9 cellular contexts compared by ENCODE assay signal in the genomic region with DNA sequence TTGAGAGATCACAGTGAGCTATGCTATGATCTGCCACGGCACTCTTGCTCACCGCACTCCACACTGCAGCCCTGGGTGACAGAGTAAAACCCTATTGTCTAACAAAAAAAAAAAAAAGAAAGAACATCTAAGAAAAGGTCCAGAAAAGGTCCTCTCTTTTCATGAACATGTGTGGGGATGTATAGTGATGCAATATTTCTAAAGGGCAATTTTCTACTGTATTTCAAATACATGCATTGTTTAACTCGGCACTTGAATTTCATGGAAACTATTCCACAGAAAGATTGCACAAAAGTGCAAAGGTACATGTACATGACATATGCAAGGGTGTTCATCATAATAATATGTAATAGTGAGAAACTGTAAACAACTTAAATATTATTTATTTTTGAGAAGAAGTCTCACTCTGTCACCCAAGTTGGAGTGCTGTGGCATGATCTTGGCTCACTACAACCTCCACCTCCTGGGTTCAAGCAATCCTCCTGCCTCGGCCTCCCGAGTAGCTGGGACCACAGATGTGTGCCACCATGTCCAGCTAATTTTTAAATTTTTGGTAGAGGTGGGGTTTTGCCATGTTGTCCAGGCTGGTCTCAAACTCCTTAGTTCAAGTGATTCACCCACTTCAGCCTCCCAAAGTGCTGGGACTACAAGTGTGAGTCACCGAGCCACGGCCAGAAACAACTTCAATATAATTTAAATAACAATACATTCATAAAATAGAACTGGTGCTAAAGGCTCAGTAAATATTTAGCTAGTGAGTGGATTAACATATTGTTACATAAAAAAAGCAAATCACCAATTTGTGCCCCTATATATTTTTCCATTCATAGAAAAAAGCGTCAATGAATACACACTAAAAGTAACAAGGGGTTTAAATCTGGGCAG. TPM values are rescaled to one million over a fixed set of nuclear protein-coding genes. Genes with fewer than 3 reads are reported as not detected.
DNase-seq lines count a peak whose midpoint lies in the region; ATAC-seq, FAIRE-seq and TF ChIP-seq lines count a peak whose summit lies in the region.
"Had no signal": no experiment of that assay in that cellular context is flagged by ENCODE, and none has a peak within 500 bp of the region (broad histone marks: within the 10 kb centered on the region; RNA-seq: fewer than 3 reads in every experiment).

No MANE protein-coding gene starts in this region.

- CTCF ChIA-PET in K562 (lab: Yijun Ruan, JAX; ENCODE audit: low intra/inter-chr PET ratio) = interaction anchor here (0.8 kb wide), 1 partner anchor 216 kb away, joined by 3 read pairs; no protein-coding TSS in a partner anchor
- CTCF ChIA-PET in CD8-positive, alpha-beta T cell (lab: Charles Lee) = interaction anchor here (0.6 to 2.5 kb wide), 10 partner anchors 10 to 28 kb away, joined by 3 to 22 read pairs (median 4); partner anchors contain the start of genes LDB1 and NOLC1

- intact Hi-C loops in K562 (cut with micrococcal nuclease) = loop anchor here (1.0 kb wide), 1 partner anchor 21 kb away; the partner anchor contains the start of gene NOLC1
- intact Hi-C loops in CD8-positive, alpha-beta T cell (cut with DNase I, micrococcal nuclease) = loop anchor here (1.0 to 10.0 kb wide), 18 partner anchors 10 to 785 kb away; partner anchors contain the start of genes ARMH3 (in 2 of the 2), NOLC1 (in 2 of the 2), ARL3 (in 1 of the 2) and BTRC (in 1 of the 2)

- H2AK5ac ChIP-seq in neuronal stem cell (ENCODE audit: low read depth, low read length) = no peak overlapping the region

- H3K4me2 ChIP-seq in Karpas-422 (ENCODE audit: low read depth, low read length, poor library complexity, severe bottlenecking) (peak overlapping the region; percentile 73), K562 (ENCODE audit: insufficient read depth, low read length) (no peak overlapping the region), neuronal stem cell (ENCODE audit: insufficient read depth, low read length, poor library complexity, severe bottlenecking) (no peak overlapping the region)

- H3K23ac ChIP-seq in neuronal stem cell (ENCODE audit: low read depth, low read length, poor library complexity) = no peak overlapping the region

- H3K36me3 ChIP-seq in Karpas-422 (ENCODE audit: insufficient read depth, low read length) (no peaks in the 10 kb centered on the region; the same call in 1 of the 2 replicates), K562 (ENCODE audit: control insufficient read depth, insufficient read depth, low read length) (peaks cover 21% of the 10 kb centered on the region), neuronal stem cell (replicated peaks in 1 of 2; ENCODE audit: control insufficient read depth in 2 of 2, insufficient read depth in 2 of 2, low read length in 2 of 2) (peaks cover 0 to 11% of the 10 kb centered on the region in 2 donors)
- H3K36me3 ChIP-seq in CD8-positive, alpha-beta T cell (ENCODE audit: insufficient read depth, low read length) = no peaks in the 10 kb centered on the region

- WGBS in K562 (ENCODE audit: insufficient coverage, low coverage, missing lambda C conversion rate) = 73% methylated on average over 8 of the region's 8 CpGs
- WGBS in neuronal stem cell (ENCODE audit: extremely low coverage in 2 of 2, insufficient read length in 2 of 2, insufficient replicate concordance in 1 of 2), 2 donors = no CpG with 5 or more reads among the region's 8 CpGs

- peak overlapping the region; percentile 61 for H3K9ac ChIP-seq in Karpas-422 (ENCODE audit: low read length)
- peak overlapping the region in 1 of 2 experiments; percentile 94; a peak in 1 of 4 replicates for H3K9ac ChIP-seq in K562 (ENCODE audit: insufficient read depth in 1 of 2, low read depth in 2 of 2, low read length in 2 of 2)
- no peak overlapping the region for H3K9ac ChIP-seq in neuronal stem cell (ENCODE audit: low read depth, low read length, poor library complexity)

- no peak overlapping the region for H2BK5ac ChIP-seq in neuronal stem cell (ENCODE audit: low read length)

- no peaks in the 10 kb centered on the region for H3K9me3 Mint-ChIP-seq in CD8-positive, alpha-beta T cell

- no peaks in the 10 kb centered on the region for H3K9me3 ChIP-seq in Karpas-422 (ENCODE audit: low read length)
- 0 out of 2 replicates have a peak, but pooled peaks cover 2% of the 10 kb centered on the region for H3K9me3 ChIP-seq in K562 (replicated peaks; ENCODE audit: control insufficient read depth, insufficient read depth, low read depth, low read length)
- no peaks in the 10 kb centered on the region for H3K9me3 ChIP-seq in neuronal stem cell (replicated peaks in 1 of 2; ENCODE audit: control insufficient read depth in 2 of 2, insufficient read depth in 1 of 2, low read depth in 1 of 2, low read length in 2 of 2)
- no peaks in the 10 kb centered on the region for H3K9me3 ChIP-seq in CD8-positive, alpha-beta T cell (ENCODE audit: low read length)

- no peak overlapping the region for H2BK15ac ChIP-seq in neuronal stem cell (ENCODE audit: low read length)

- ATAC-seq in K562 = no peak
- no peak for ATAC-seq in CD8-positive, alpha-beta T cell
- ATAC-seq in left lobe of liver = no peak

- H4K20me1 ChIP-seq in Karpas-422 (ENCODE audit: insufficient read depth, low read depth, low read length) (no peaks in the 10 kb centered on the region; the same call in 1 of the 2 replicates), K562 (replicated peaks; ENCODE audit: control insufficient read depth, insufficient read depth, low read length) (peaks cover 12% of the 10 kb centered on the region; the same call in 1 of the 2 replicates)

- H4K91ac ChIP-seq in neuronal stem cell (ENCODE audit: low read depth, low read length, poor library complexity) = no peak overlapping the region

- TF ChIP-seq CTCF in K562 (IDR thresholded peaks at IDR 0.05 in 2 of 3, conservative IDR thresholded peaks at IDR 0.05 in 1 of 3; ENCODE audit: insufficient read depth in 2 of 3, low read depth in 1 of 3, low read length in 3 of 3) = no peak
- TF ChIP-seq CTCF in CD8-positive, alpha-beta T cell (IDR thresholded peaks at IDR 0.05) = no peak

- no peak for FAIRE-seq in K562 (lab: Jason Lieb, UNC)
- FAIRE-seq: islet of Langerhans had no signal

- H3K4me3 Mint-ChIP-seq in CD8-positive, alpha-beta T cell = no peak overlapping the region

- no peaks in the 10 kb centered on the region for H3K9me2 ChIP-seq in Karpas-422 (replicated peaks; ENCODE audit: insufficient read depth, low read length)

- DNase-seq in DMS53 treated with DMSO at 0.1 percent for 48 hours (lab: John Stamatoyannopoulos, UW; ENCODE audit: unreplicated experiment) (peak; percentile 64), Karpas-422 (no peak), K562 (ENCODE audit: extremely low read depth in 1 of 4, low spot score in 3 of 4) (no peak), neuronal stem cell (ENCODE audit: low spot score) (no peak), NAMALWA (ENCODE audit: low spot score) (no peak), left lobe of liver (ENCODE audit: low spot score) (no peak)
- DNase-seq in CD8-positive, alpha-beta T cell = no peak
- DNase-seq: retina had no signal

- H2AFZ ChIP-seq in Karpas-422 (ENCODE audit: low read length) (peak overlapping the region; percentile 94), K562 (ENCODE audit: low read depth, low read length) (peak overlapping the region; percentile 99), neuronal stem cell (ENCODE audit: low read length) (peak overlapping the region; percentile 83)

- no peak for TF ChIP-seq POLR2A in K562 (conservative IDR thresholded peaks at IDR 0.05)

- in situ Hi-C loops in K562 (cut with MboI) = no loop called here

- TF ChIP-seq RAD21 in K562 (CRISPR knock-in tag; conservative IDR thresholded peaks at IDR 0.05 in 1 of 2, IDR thresholded peaks at IDR 0.05 in 1 of 2) = no peak

- peaks cover 5% of the 10 kb centered on the region for H3K9me1 ChIP-seq in K562 (ENCODE audit: control insufficient read depth, insufficient read depth, low read length)

- peaks cover 20% of the 10 kb centered on the region for H3K4me1 ChIP-seq in Karpas-422 (ENCODE audit: low read length)
- H3K4me1 ChIP-seq in K562 (replicated peaks in 1 of 2; ENCODE audit: control insufficient read depth in 2 of 2, insufficient read depth in 2 of 2, low read length in 2 of 2) = peaks cover 18 to 24% of the 10 kb centered on the region in 2 experiments; a peak in 4 of 5 replicates
- peaks cover 4 to 5% of the 10 kb centered on the region in 2 donors for H3K4me1 ChIP-seq in neuronal stem cell (ENCODE audit: control insufficient read depth in 2 of 2, insufficient read depth in 1 of 2, low read depth in 1 of 2, low read length in 2 of 2)
- peaks cover 26% of the 10 kb centered on the region for H3K4me1 ChIP-seq in CD8-positive, alpha-beta T cell (ENCODE audit: insufficient read depth, low read length)

- no peak for TF ChIP-seq EP300 in K562 (IDR thresholded peaks at IDR 0.05; ENCODE audit: low read length)

- H3K4me3 ChIP-seq in Karpas-422 (ENCODE audit: low read length) (no peak overlapping the region), K562 (no peak overlapping the region), neuronal stem cell (ENCODE audit: low read length in 2 of 2) (no peak overlapping the region)
- H3K4me3 ChIP-seq in CD8-positive, alpha-beta T cell (ENCODE audit: low read depth, low read length) = no peak overlapping the region

- no TSS peak for BruUV-seq in K562 (replicated peaks; lab: Mats Ljungman, UMichigan)

- no peak overlapping the region for H3K27ac Mint-ChIP-seq in CD8-positive, alpha-beta T cell

- no peak overlapping the region for H2BK120ac ChIP-seq in neuronal stem cell (ENCODE audit: low read depth, low read length)

- H4K8ac ChIP-seq in neuronal stem cell (ENCODE audit: low read depth, low read length) = no peak overlapping the region

- POLR2A ChIA-PET in K562 (lab: Yijun Ruan, JAX) = interaction anchor here (0.7 to 2.5 kb wide), 4 partner anchors 8 to 328 kb away, joined by 3 to 16 read pairs (median 4); no protein-coding TSS in a partner anchor
- POLR2A ChIA-PET in CD8-positive, alpha-beta T cell (lab: Charles Lee) = interaction anchor here (0.8 to 2.0 kb wide), 9 partner anchors 8 to 265 kb away, joined by 3 to 7 read pairs (median 5); partner anchors contain the start of gene NOLC1

- peaks cover 37% of the 10 kb centered on the region for H3K4me1 Mint-ChIP-seq in CD8-positive, alpha-beta T cell (ENCODE audit: low read depth)

- H3K79me1 ChIP-seq in neuronal stem cell (ENCODE audit: low read depth, low read length) = peaks cover 7% of the 10 kb centered on the region

- H3K79me2 ChIP-seq in Karpas-422 (ENCODE audit: low read length) = peaks cover 36% of the 10 kb centered on the region
- peaks cover 42% of the 10 kb centered on the region for H3K79me2 ChIP-seq in K562 (ENCODE audit: control insufficient read depth, insufficient read depth, low read length)

- no peak overlapping the region for H2BK12ac ChIP-seq in neuronal stem cell (ENCODE audit: low read length)

- H3K27me3 Mint-ChIP-seq in CD8-positive, alpha-beta T cell (ENCODE audit: low read depth) = no peaks in the 10 kb centered on the region

- H3K27me3 ChIP-seq in Karpas-422 (ENCODE audit: low read length) (no peaks in the 10 kb centered on the region), K562 (ENCODE audit: control insufficient read depth in 2 of 2, insufficient read depth in 2 of 2, low read length in 2 of 2) (no peaks in the 10 kb centered on the region), neuronal stem cell (ENCODE audit: control insufficient read depth in 3 of 3, insufficient read depth in 3 of 3, low read depth in 1 of 3, low read length in 3 of 3) (no peaks in the 10 kb centered on the region)
- H3K27me3 ChIP-seq in CD8-positive, alpha-beta T cell (ENCODE audit: insufficient read depth, low read length) = no peaks in the 10 kb centered on the region

- no peak overlapping the region for H3K4ac ChIP-seq in neuronal stem cell (ENCODE audit: low read length)

- H3K14ac ChIP-seq in neuronal stem cell (ENCODE audit: low read length) = no peak overlapping the region

- H3K18ac ChIP-seq in neuronal stem cell (ENCODE audit: low read length) = no peak overlapping the region

- peaks cover 11% of the 10 kb centered on the region for H3K36me3 Mint-ChIP-seq in CD8-positive, alpha-beta T cell

- peak overlapping the region; percentile 39; the same call in 1 of the 2 replicates for H3K27ac ChIP-seq in Karpas-422 (ENCODE audit: low read length)
- peak overlapping the region; percentile 91; the same call in 1 of the 3 replicates for H3K27ac ChIP-seq in K562 (ENCODE audit: extremely low read depth, low read depth, low read length)
- no peak overlapping the region for H3K27ac ChIP-seq in neuronal stem cell (replicated peaks; ENCODE audit: low read length)
- no peak overlapping the region for H3K27ac ChIP-seq in CD8-positive, alpha-beta T cell (ENCODE audit: low read depth, low read length)

RNA-seq across cellular contexts. Expression of gene PPRC1, which starts 1.3 kb away (rescaled TPM):
- total RNA-seq in Karpas-422 (2014; rRNA removed; shearing (Covaris generic); ENCODE audit: low replicate concordance) = 8.6 and 10.2 TPM in 2 replicates
- 77.8 and 159 TPM in 2 replicates for total RNA-seq in K562 (2011; cell fraction: chromatin; rRNA removed; ENCODE audit: low replicate concordance)
- 67.4 and 76.5 TPM in 2 replicates for total RNA-seq in K562 (2011; cell fraction: nucleolus; rRNA removed)
- total RNA-seq in K562 (2011; cell fraction: nucleoplasm; rRNA removed) = 77.6 and 87.0 TPM in 2 replicates
- 11.8 and 16.8 TPM in 2 replicates for total RNA-seq in K562 (2014; rRNA removed)
- total RNA-seq in K562 (2014; rRNA removed; fragmentation: Illumina TruSeq; extraction: Trizol) = 13.4 and 16.2 TPM in 2 replicates
- 16.2 and 17.0 TPM in 2 replicates for total RNA-seq in K562 (2015; rRNA removed; fragmentation: Illumina TruSeq; extraction: Trizol)
- 43.1 and 44.0 TPM in 2 replicates for total RNA-seq in K562 (2021)
- 13.6 and 21.6 TPM in 2 replicates for polyA plus RNA-seq in K562 (2011; rRNA removed)
- polyA plus RNA-seq in K562 (2011; cell fraction: cytosol; rRNA removed) = 13.9 and 15.5 TPM in 2 replicates
- polyA plus RNA-seq in K562 (2011; cell fraction: nucleus; rRNA removed) = 46.7 and 61.2 TPM in 2 replicates
- 19.6 and 31.0 TPM in 2 replicates for polyA plus RNA-seq in K562 (2012)
- 44.0 and 47.1 TPM in 2 replicates for polyA plus RNA-seq in K562 (2014; fragmentation: Illumina TruSeq; extraction: Trizol)
- 1 to 10 TPM; 8.5 to 9.0 TPM for polyA plus RNA-seq in K562 (2014; fragmentation: Nextera tagmentation; extraction: Ambion mirVana)
- polyA plus RNA-seq in K562 (2014; rRNA removed) = 24.1 and 27.4 TPM in 2 replicates
- 25.9 and 29.7 TPM in 2 replicates for polyA minus RNA-seq in K562 (2011; rRNA and poly(A)+ RNA removed)
- polyA minus RNA-seq in K562 (2011; cell fraction: cytosol; rRNA and poly(A)+ RNA removed) = 27.4 and 28.0 TPM in 2 replicates
- 22.3 and 23.7 TPM in 2 replicates for polyA minus RNA-seq in K562 (2011; cell fraction: nucleus; rRNA and poly(A)+ RNA removed)
- polyA plus RNA-seq in neuronal stem cell (2013, experiment 1 of 2) = 19.0 TPM
- 19.9 TPM for polyA plus RNA-seq in neuronal stem cell (2013, experiment 2 of 2)
- total RNA-seq in CD8-positive, alpha-beta T cell = 10 to 100 TPM; 35.2 to 38.5 TPM
- total RNA-seq in left lobe of liver = 6.9 TPM

RNA-seq across cellular contexts. Expression of gene LDB1, which starts 11.4 kb away (rescaled TPM):
- 24.7 and 34.5 TPM in 2 replicates for total RNA-seq in Karpas-422 (2014; rRNA removed; shearing (Covaris generic); ENCODE audit: low replicate concordance)
- total RNA-seq in K562 (2011; cell fraction: chromatin; rRNA removed; ENCODE audit: low replicate concordance) = 255 and 520 TPM in 2 replicates
- total RNA-seq in K562 (2011; cell fraction: nucleolus; rRNA removed) = 309 and 317 TPM in 2 replicates
- 210 and 273 TPM in 2 replicates for total RNA-seq in K562 (2011; cell fraction: nucleoplasm; rRNA removed)
- total RNA-seq in K562 (2014; rRNA removed) (73.2 and 86.2 TPM in 2 replicates), K562 (2014; rRNA removed; fragmentation: Illumina TruSeq; extraction: Trizol) (46.5 and 57.1 TPM in 2 replicates), K562 (2015; rRNA removed; fragmentation: Illumina TruSeq; extraction: Trizol) (105 and 107 TPM in 2 replicates), K562 (2021) (120 and 136 TPM in 2 replicates), left lobe of liver (15.8 TPM)
- polyA plus RNA-seq in K562 (2011; rRNA removed) (137 and 167 TPM in 2 replicates), K562 (2014; fragmentation: Illumina TruSeq; extraction: Trizol) (133 and 137 TPM in 2 replicates), K562 (2014; fragmentation: Nextera tagmentation; extraction: Ambion mirVana) (1 to 10 TPM; 1.9 TPM), K562 (2014; rRNA removed) (111 and 117 TPM in 2 replicates)
- 165 and 219 TPM in 2 replicates for polyA plus RNA-seq in K562 (2011; cell fraction: cytosol; rRNA removed)
- polyA plus RNA-seq in K562 (2011; cell fraction: nucleus; rRNA removed) = 807 and 1,010 TPM in 2 replicates
- polyA plus RNA-seq in K562 (2012) = 90.4 and 133 TPM in 2 replicates
- 102 and 187 TPM in 2 replicates for polyA minus RNA-seq in K562 (2011; rRNA and poly(A)+ RNA removed)
- polyA minus RNA-seq in K562 (2011; cell fraction: cytosol; rRNA and poly(A)+ RNA removed) = 80.4 and 97.7 TPM in 2 replicates
- 105 and 141 TPM in 2 replicates for polyA minus RNA-seq in K562 (2011; cell fraction: nucleus; rRNA and poly(A)+ RNA removed)
- 88.5 TPM for polyA plus RNA-seq in neuronal stem cell (2013, experiment 1 of 2)
- polyA plus RNA-seq in neuronal stem cell (2013, experiment 2 of 2) = 86.1 TPM
- 100 to 1,000 TPM; 113 to 124 TPM for total RNA-seq in CD8-positive, alpha-beta T cell

RNA-seq across cellular contexts. Expression of gene NOLC1, which starts 20.7 kb away (rescaled TPM):
- 22.6 and 37.6 TPM in 2 replicates for total RNA-seq in Karpas-422 (2014; rRNA removed; shearing (Covaris generic); ENCODE audit: low replicate concordance)
- total RNA-seq in K562 (2011; cell fraction: chromatin; rRNA removed; ENCODE audit: low replicate concordance) = 57.7 and 71.1 TPM in 2 replicates
- 38.7 and 40.0 TPM in 2 replicates for total RNA-seq in K562 (2011; cell fraction: nucleolus; rRNA removed)
- total RNA-seq in K562 (2011; cell fraction: nucleoplasm; rRNA removed) = 43.8 and 54.6 TPM in 2 replicates
- total RNA-seq in K562 (2014; rRNA removed) (165 TPM in 2 replicates), K562 (2014; rRNA removed; fragmentation: Illumina TruSeq; extraction: Trizol) (134 and 144 TPM in 2 replicates), K562 (2015; rRNA removed; fragmentation: Illumina TruSeq; extraction: Trizol) (130 and 142 TPM in 2 replicates), K562 (2021) (153 and 170 TPM in 2 replicates), left lobe of liver (19.3 TPM)
- polyA plus RNA-seq in K562 (2011; rRNA removed) (133 and 201 TPM in 2 replicates), K562 (2014; fragmentation: Illumina TruSeq; extraction: Trizol) (262 and 310 TPM in 2 replicates), K562 (2014; fragmentation: Nextera tagmentation; extraction: Ambion mirVana) (100 to 1,000 TPM; 102 to 165 TPM), K562 (2014; rRNA removed) (158 and 169 TPM in 2 replicates)
- 89.5 and 95.0 TPM in 2 replicates for polyA plus RNA-seq in K562 (2011; cell fraction: cytosol; rRNA removed)
- polyA plus RNA-seq in K562 (2011; cell fraction: nucleus; rRNA removed) = 69.8 and 74.0 TPM in 2 replicates
- polyA plus RNA-seq in K562 (2012) = 61.8 and 129 TPM in 2 replicates
- 205 and 242 TPM in 2 replicates for polyA minus RNA-seq in K562 (2011; rRNA and poly(A)+ RNA removed)
- 72.9 and 103 TPM in 2 replicates for polyA minus RNA-seq in K562 (2011; cell fraction: cytosol; rRNA and poly(A)+ RNA removed)
- 13.9 and 24.5 TPM in 2 replicates for polyA minus RNA-seq in K562 (2011; cell fraction: nucleus; rRNA and poly(A)+ RNA removed)
- 80.8 TPM for polyA plus RNA-seq in neuronal stem cell (2013, experiment 1 of 2)
- polyA plus RNA-seq in neuronal stem cell (2013, experiment 2 of 2) = 80.1 TPM
- total RNA-seq in CD8-positive, alpha-beta T cell = 10 to 100 TPM; 39.5 to 42.0 TPM

Comparison
In these comparisons a context has a peak if more than half of its experiments do, and no peak if none do; other contexts are left out.
1. H3K27ac ChIP-seq: peak in Karpas-422 (single experiment) and K562 (single experiment); none in neuronal stem cell (single experiment) and CD8-positive, alpha-beta T cell (single experiment).
2. Peak in every context shown above with its lines, with median percentiles within 50 percentile points of each other: H2AFZ ChIP-seq.